Comparison of ENCODE assay signal across 15 cellular contexts in the genomic region with DNA sequence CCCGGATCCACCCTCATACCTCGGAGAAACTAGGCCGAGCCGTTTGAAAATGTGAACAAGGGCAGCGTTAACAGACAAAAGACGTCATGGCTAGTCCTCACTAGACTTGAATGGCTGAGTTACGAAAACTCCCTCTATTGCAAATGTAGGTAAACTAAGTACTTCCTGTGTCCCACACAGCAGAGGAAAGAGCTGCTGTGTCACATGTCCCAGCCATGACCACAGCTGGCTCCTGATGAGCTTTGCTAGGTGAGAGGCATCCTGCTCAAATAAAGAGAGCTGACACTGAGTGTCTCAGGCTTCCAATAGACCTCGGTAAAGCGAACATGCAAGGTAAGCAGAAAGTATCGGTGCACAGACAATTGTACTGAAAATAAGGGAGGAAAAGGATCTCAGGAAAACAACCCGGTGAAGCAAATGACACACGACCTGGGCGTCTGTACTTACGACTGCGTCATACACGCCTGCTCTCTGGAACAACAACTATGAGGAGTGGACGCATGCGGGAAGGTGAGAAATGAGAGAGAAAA. TPM values are rescaled to one million over a fixed set of nuclear protein-coding genes. Genes with fewer than 3 reads are reported as not detected.
DNase-seq lines count a peak whose midpoint lies in the region; ATAC-seq and TF ChIP-seq lines count a peak whose summit lies in the region.
"Had no signal": no experiment of that assay in that cellular context is flagged by ENCODE, and none has a peak within 500 bp of the region (broad histone marks: within the 10 kb centered on the region; RNA-seq: fewer than 3 reads in every experiment).

No MANE protein-coding gene starts in this region.

- peaks cover 20 to 87% (median 63%) of the 10 kb centered on the region in 4 donors for H3K36me3 ChIP-seq in upper lobe of left lung
- H3K36me3 ChIP-seq in prostate gland: peaks cover 0 to 8% of the 10 kb centered on the region in 2 donors
- H3K36me3 ChIP-seq: ovary, SJCRH30 had no signal

- no peak for TF ChIP-seq EP300 in upper lobe of left lung (IDR thresholded peaks at IDR 0.05)

- H3K27ac ChIP-seq in upper lobe of left lung: peak overlapping the region in 3 of 4 donors; percentile 4 to 57 (median 48)
- H3K27ac ChIP-seq in substantia nigra (ENCODE audit: low read depth, low read length, poor library complexity, severe bottlenecking): no peak overlapping the region
- no peak overlapping the region for H3K27ac ChIP-seq in prostate gland
- H3K27ac ChIP-seq: ovary, SJCRH30, VCaP had no signal

- H3K4me3 Mint-ChIP-seq in T-helper 17 cell: peak overlapping the region; percentile 90

- peaks cover 24% of the 10 kb centered on the region for H3K4me1 Mint-ChIP-seq in T-helper 17 cell

- H3K4me1 ChIP-seq in upper lobe of left lung: peaks cover 4 to 28% (median 23%) of the 10 kb centered on the region in 4 donors
- peaks cover 5% of the 10 kb centered on the region for H3K4me1 ChIP-seq in prostate gland (replicated peaks)
- H3K4me1 ChIP-seq: SJCRH30 had no signal

- H3K4me3 ChIP-seq in upper lobe of left lung: no peak overlapping the region
- no peak overlapping the region for H3K4me3 ChIP-seq in prostate gland
- H3K4me3 ChIP-seq: ovary, SJCRH30 had no signal

- H3K27me3 ChIP-seq in upper lobe of left lung (no peaks in the 10 kb centered on the region), prostate gland (replicated peaks; ENCODE audit: insufficient read depth) (no peaks in the 10 kb centered on the region)
- H3K27me3 ChIP-seq: ovary, SJCRH30 had no signal

- TF ChIP-seq POLR2A in upper lobe of left lung (IDR thresholded peaks at IDR 0.05) (no peak), prostate gland (IDR thresholded peaks at IDR 0.05) (no peak)

- ATAC-seq in T-helper 17 cell: peak; percentile 94
- ATAC-seq in upper lobe of left lung (ENCODE audit: low FRiP score in 2 of 2): no peak
- ATAC-seq: HCT116 had no signal

- 70 to 79% methylated on average over 18 of the region's 18 CpGs for WGBS in upper lobe of left lung, 2 donors
- 85% methylated on average over 18 of the region's 18 CpGs for whole genome bisulfite sequencing in prostate gland

- peak; percentile 34 for DNase-seq in activated effector memory CD4-positive, alpha-beta T cell treated with Interleukin-2 at 50 U/mL for 16 hours
- DNase-seq in activated effector memory CD4-positive, alpha-beta T cell treated with anti-CD3 and anti-CD28 coated beads, Interleukin-2, amount 50 U/mL, for 16 hours: no peak
- DNase-seq in T-helper 17 cell (no peak), upper lobe of left lung (no peak), substantia nigra (lab: John Stamatoyannopoulos, UW) (no peak), prostate gland (ENCODE audit: low spot score) (no peak), HT-29 (ENCODE audit: low spot score) (no peak)
- peak; percentile 66 for DNase-seq in central memory CD4-positive, alpha-beta T cell
- DNase-seq: activated gamma-delta T cell, midbrain, ovary, SJCRH30 had no signal

- intact Hi-C loops in prostate gland (cut with DNase I): no loop called here

- no peak for TF ChIP-seq CTCF in upper lobe of left lung (IDR thresholded peaks at IDR 0.05)
- no peak for TF ChIP-seq CTCF in prostate gland (IDR thresholded peaks at IDR 0.05)

- peak overlapping the region; percentile 94 for H3K27ac Mint-ChIP-seq in T-helper 17 cell

- no peaks in the 10 kb centered on the region for H3K9me3 ChIP-seq in T-helper 17 cell (ENCODE audit: control insufficient read depth, low read length, poor library complexity, severe bottlenecking)
- no peaks in the 10 kb centered on the region for H3K9me3 ChIP-seq in upper lobe of left lung
- H3K9me3 ChIP-seq in prostate gland: no peaks in the 10 kb centered on the region
- H3K9me3 ChIP-seq: ovary, SJCRH30 had no signal

- H3K36me3 Mint-ChIP-seq in T-helper 17 cell (ENCODE audit: low read depth): peaks cover 3% of the 10 kb centered on the region

- no peaks in the 10 kb centered on the region for H3K27me3 Mint-ChIP-seq in T-helper 17 cell

RNA-seq across cellular contexts. Expression of a gene that starts 26.0 kb away (rescaled TPM):
- total RNA-seq in T-helper 17 cell: 10 to 100 TPM; 22.2 to 23.4 TPM
- total RNA-seq in upper lobe of left lung: 100 to 1,000 TPM in 1 of 6 donors, 10 to 100 TPM in 5; 31.4 to 112 (median 48.4) TPM
- total RNA-seq in prostate gland: 10 to 100 TPM; 20.7 to 33.9 TPM
- total RNA-seq in HT-29 (2014; rRNA removed; shearing (Covaris generic)): 0.61 and 0.78 TPM in 2 replicates
- total RNA-seq: LHCN-M2 had no signal

RNA-seq across cellular contexts. Expression of a gene that starts 52.4 kb away (rescaled TPM):
- total RNA-seq in T-helper 17 cell (1 to 10 TPM; 5.5 to 7.9 TPM), upper lobe of left lung (100 to 1,000 TPM in 1 of 6 donors, 10 to 100 TPM in 5; 32.1 to 152 (median 49.8) TPM), prostate gland (10 to 100 TPM; 30.1 to 41.9 TPM)
- total RNA-seq in HT-29 (2014; rRNA removed; shearing (Covaris generic)): 12.5 and 16.3 TPM in 2 replicates

RNA-seq across cellular contexts. Expression of a gene that starts 52.6 kb away (rescaled TPM):
- total RNA-seq in T-helper 17 cell: 10 to 100 TPM; 22.8 to 28.6 TPM
- 10 to 100 TPM; 16.3 to 57.6 (median 20.6) TPM for total RNA-seq in upper lobe of left lung
- 10 to 100 TPM; 12.7 to 36.0 TPM for total RNA-seq in prostate gland
- total RNA-seq in HT-29 (2014; rRNA removed; shearing (Covaris generic)): 9.7 and 10.6 TPM in 2 replicates

Comparison
In these comparisons a context has a peak if more than half of its experiments do, and no peak if none do; other contexts are left out.
1. DNase-seq: peak in activated effector memory CD4-positive, alpha-beta T cell treated with Interleukin-2 at 50 U/mL for 16 hours (single experiment) and central memory CD4-positive, alpha-beta T cell (single experiment); none in activated effector memory CD4-positive, alpha-beta T cell treated with anti-CD3 and anti-CD28 coated beads, Interleukin-2, amount 50 U/mL, for 16 hours (single experiment), T-helper 17 cell (0 of 3), upper lobe of left lung (0 of 2), substantia nigra (0 of 49), prostate gland (single experiment) and HT-29 (single experiment).
2. H3K27ac ChIP-seq: peak in upper lobe of left lung (3 of 4); none in substantia nigra (single experiment) and prostate gland (0 of 2).
3. RNA of a gene that starts 26.0 kb away (total RNA-seq): 31.4 to 112 TPM in upper lobe of left lung, 20.7 to 33.9 TPM in prostate gland and 22.2 to 23.4 TPM in T-helper 17 cell; 0.61 to 0.78 TPM in HT-29; every median in the first group is over 10 times any median in the second.